16 cellular contexts compared by ENCODE assay signal in the genomic region with DNA sequence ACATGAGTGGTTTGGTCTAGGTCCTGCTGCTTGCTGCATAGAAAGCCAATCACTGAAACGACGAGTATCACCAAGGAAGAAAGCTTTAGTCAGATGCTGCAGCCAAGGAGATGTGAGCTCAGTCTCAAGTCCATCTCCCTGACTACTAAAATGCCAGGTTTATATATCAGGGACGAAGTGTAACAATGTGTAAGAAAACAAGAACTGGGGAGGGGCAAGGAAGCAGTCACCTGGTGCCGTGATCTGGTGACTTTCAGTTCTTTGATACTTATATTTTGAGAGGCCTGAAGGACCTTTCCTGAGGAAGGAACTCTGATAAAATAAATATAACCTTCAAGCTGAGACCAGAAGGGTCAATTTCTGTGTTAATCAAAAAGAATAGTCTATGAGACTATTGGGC. TPM values are rescaled to one million over a fixed set of nuclear protein-coding genes. Genes with fewer than 3 reads are reported as not detected.
DNase-seq lines count a peak whose midpoint lies in the region; ATAC-seq and TF ChIP-seq lines count a peak whose summit lies in the region.
"Had no signal": no experiment of that assay in that cellular context is flagged by ENCODE, and none has a peak within 500 bp of the region (broad histone marks: within the 10 kb centered on the region; RNA-seq: fewer than 3 reads in every experiment).

No MANE protein-coding gene starts in this region.

- no peak for DNase-seq in natural killer cell
- no peak for DNase-seq in natural killer cell treated with Interleukin-12 subunit alpha and Interleukin-12 subunit beta and Interleukin-15 and Interleukin-18, amount 100 ng/mL, for 72 hours (ENCODE audit: low spot score)
- DNase-seq in PC-9 = no peak
- peak; percentile 9 for DNase-seq in hepatocyte (ENCODE audit: low spot score)
- no peak for DNase-seq in ureter (ENCODE audit: low spot score)
- DNase-seq in sigmoid colon = no peak
- no peak for DNase-seq in stimulated activated CD4-positive, alpha-beta T cell treated with anti-CD3 and anti-CD28 coated beads, Interleukin-2, amount 100 ng/mL, for 24 hours
- DNase-seq: activated CD4-positive, CD25-positive, alpha-beta regulatory T cell treated with anti-CD3 and anti-CD28 coated beads, Interleukin-2, amount 50 U/mL, for 72 hours; foreskin keratinocyte; hippocampal formation; NCI-H1436; Peyer's patch; posterior cingulate gyrus; stimulated activated CD4-positive, alpha-beta T cell treated with anti-CD3 and anti-CD28 coated beads, Interleukin-2, amount 100 ng/mL, for 48 hours; transverse colon had no signal

- no peaks in the 10 kb centered on the region for H3F3A ChIP-seq in PC-9 (ENCODE audit: insufficient read depth, low read depth)

- CTCF ChIA-PET in PC-9 (lab: Charles Lee) = no interaction called here

- POLR2A ChIA-PET in PC-9 (lab: Charles Lee; ENCODE audit: unreplicated experiment) = interaction anchor here (0.6 kb wide), 1 partner anchor 346 kb away, joined by 4 read pairs; no protein-coding TSS in a partner anchor

- H3K27ac ChIP-seq in PC-9 (no peak overlapping the region), hepatocyte (no peak overlapping the region), sigmoid colon (no peak overlapping the region)
- H3K27ac ChIP-seq: foreskin keratinocyte, Peyer's patch, transverse colon had no signal

- H3K4me3 ChIP-seq in PC-9 (no peak overlapping the region), hepatocyte (no peak overlapping the region), sigmoid colon (no peak overlapping the region)
- H3K4me3 ChIP-seq: Peyer's patch, transverse colon had no signal

- WGBS in hepatocyte (ENCODE audit: low lambda C conversion rate, missing lambda C conversion rate) = 59% methylated on average over 4 of the region's 4 CpGs
- WGBS in sigmoid colon, 2 donors = 22 to 76% methylated on average over 4 of the region's 4 CpGs

- TF ChIP-seq CTCF in natural killer cell (IDR thresholded peaks at IDR 0.05) = no peak
- no peak for TF ChIP-seq CTCF in PC-9 (conservative IDR thresholded peaks at IDR 0.05)
- no peak for TF ChIP-seq CTCF in hepatocyte (IDR thresholded peaks at IDR 0.05; ENCODE audit: poor library complexity)
- TF ChIP-seq CTCF in sigmoid colon (IDR thresholded peaks at IDR 0.05) = no peak

- H2AFZ ChIP-seq in PC-9 = 0 out of 2 replicates have a peak overlapping the region, but pooled peaks have one; percentile 27
- H2AFZ ChIP-seq in hepatocyte = no peak overlapping the region

- H3K4me1 Mint-ChIP-seq in natural killer cell = peaks cover 6 to 15% of the 10 kb centered on the region in 2 donors
- peaks cover 5 to 7% of the 10 kb centered on the region in 2 donors for H3K4me1 Mint-ChIP-seq in natural killer cell treated with Interleukin-12 subunit alpha and Interleukin-12 subunit beta and Interleukin-15 and Interleukin-18, amount 100 ng/mL, for 72 hours (ENCODE audit: low read depth in 2 of 2)

- no peaks in the 10 kb centered on the region for H3K36me3 Mint-ChIP-seq in natural killer cell
- no peaks in the 10 kb centered on the region for H3K36me3 Mint-ChIP-seq in natural killer cell treated with Interleukin-12 subunit alpha and Interleukin-12 subunit beta and Interleukin-15 and Interleukin-18, amount 100 ng/mL, for 72 hours

- intact Hi-C loops in natural killer cell (cut with micrococcal nuclease) (no loop called here), PC-9 (cut with micrococcal nuclease; ENCODE audit: unreplicated experiment) (no loop called here), sigmoid colon (cut with DNase I) (no loop called here)

- TF ChIP-seq POLR2A in sigmoid colon (IDR thresholded peaks at IDR 0.05) = no peak

- H3K4me1 ChIP-seq in PC-9 (replicated peaks; ENCODE audit: insufficient read depth) (no peaks in the 10 kb centered on the region), hepatocyte (ENCODE audit: insufficient read depth) (no peaks in the 10 kb centered on the region), sigmoid colon (no peaks in the 10 kb centered on the region)
- H3K4me1 ChIP-seq: foreskin keratinocyte, Peyer's patch, transverse colon had no signal

- no TSS peak for BruUV-seq in PC-9 (replicated peaks; lab: Mats Ljungman, UMichigan)

- no peak for TF ChIP-seq EP300 in sigmoid colon (IDR thresholded peaks at IDR 0.05)

- H4K20me1 ChIP-seq in PC-9 (ENCODE audit: insufficient read depth) (no peaks in the 10 kb centered on the region), hepatocyte (ENCODE audit: insufficient read depth, poor library complexity, severe bottlenecking) (no peaks in the 10 kb centered on the region)

- H3K4me3 Mint-ChIP-seq in natural killer cell = no peak overlapping the region
- no peak overlapping the region for H3K4me3 Mint-ChIP-seq in natural killer cell treated with Interleukin-12 subunit alpha and Interleukin-12 subunit beta and Interleukin-15 and Interleukin-18, amount 100 ng/mL, for 72 hours
- H3K4me3 Mint-ChIP-seq: stimulated activated naive CD8-positive, alpha-beta T cell treated with anti-CD3 and anti-CD28 coated beads, Interleukin-15, Interleukin-2, amounts not matched to agents 100 ng/mL and 50 ng/mL, for 24 hours had no signal

- H3K79me2 ChIP-seq in PC-9 (ENCODE audit: low read depth) = no peaks in the 10 kb centered on the region
- H3K79me2 ChIP-seq in hepatocyte = no peaks in the 10 kb centered on the region

- H3K9me2 ChIP-seq in PC-9 (ENCODE audit: insufficient read depth) (no peaks in the 10 kb centered on the region), hepatocyte (replicated peaks; ENCODE audit: insufficient read depth) (no peaks in the 10 kb centered on the region)

- H3K27me3 ChIP-seq in PC-9 (ENCODE audit: insufficient read depth, low read depth) (no peaks in the 10 kb centered on the region), hepatocyte (no peaks in the 10 kb centered on the region), sigmoid colon (no peaks in the 10 kb centered on the region)
- H3K27me3 ChIP-seq: foreskin keratinocyte, Peyer's patch, transverse colon had no signal

- no peaks in the 10 kb centered on the region for H3K36me3 ChIP-seq in PC-9 (ENCODE audit: low read depth)
- no peaks in the 10 kb centered on the region for H3K36me3 ChIP-seq in hepatocyte (replicated peaks; ENCODE audit: insufficient read depth, low read depth)
- no peaks in the 10 kb centered on the region for H3K36me3 ChIP-seq in sigmoid colon
- H3K36me3 ChIP-seq: Peyer's patch, transverse colon had no signal

- no peaks in the 10 kb centered on the region for H3K27me3 Mint-ChIP-seq in natural killer cell (ENCODE audit: low read depth in 2 of 2)
- H3K27me3 Mint-ChIP-seq in natural killer cell treated with Interleukin-12 subunit alpha and Interleukin-12 subunit beta and Interleukin-15 and Interleukin-18, amount 100 ng/mL, for 72 hours = no peaks in the 10 kb centered on the region
- H3K27me3 Mint-ChIP-seq: stimulated activated naive CD8-positive, alpha-beta T cell treated with anti-CD3 and anti-CD28 coated beads, Interleukin-15, Interleukin-2, amounts not matched to agents 100 ng/mL and 50 ng/mL, for 24 hours had no signal

- no peaks in the 10 kb centered on the region for H3K9me3 ChIP-seq in PC-9 (ENCODE audit: insufficient read depth, low read depth)
- H3K9me3 ChIP-seq in hepatocyte (ENCODE audit: low read depth) = no peaks in the 10 kb centered on the region
- H3K9me3 ChIP-seq in sigmoid colon = no peaks in the 10 kb centered on the region
- H3K9me3 ChIP-seq: Peyer's patch, transverse colon had no signal

- no peak for ATAC-seq in natural killer cell
- ATAC-seq in natural killer cell treated with Interleukin-12 subunit alpha and Interleukin-12 subunit beta and Interleukin-15 and Interleukin-18, amount 100 ng/mL, for 72 hours = no peak
- ATAC-seq: foreskin keratinocyte had no signal

- H3K4me2 ChIP-seq in PC-9 (no peak overlapping the region), hepatocyte (no peak overlapping the region)

- peak overlapping the region; percentile 15 to 42 for H3K27ac Mint-ChIP-seq in natural killer cell
- peak overlapping the region in 1 of 2 donors; percentile 6 for H3K27ac Mint-ChIP-seq in natural killer cell treated with Interleukin-12 subunit alpha and Interleukin-12 subunit beta and Interleukin-15 and Interleukin-18, amount 100 ng/mL, for 72 hours
- H3K27ac Mint-ChIP-seq: stimulated activated naive CD8-positive, alpha-beta T cell treated with anti-CD3 and anti-CD28 coated beads, Interleukin-15, Interleukin-2, amounts not matched to agents 100 ng/mL and 50 ng/mL, for 24 hours had no signal

- H3K9me3 Mint-ChIP-seq in natural killer cell = no peaks in the 10 kb centered on the region
- H3K9me3 Mint-ChIP-seq in natural killer cell treated with Interleukin-12 subunit alpha and Interleukin-12 subunit beta and Interleukin-15 and Interleukin-18, amount 100 ng/mL, for 72 hours = no peaks in the 10 kb centered on the region
- H3K9me3 Mint-ChIP-seq: stimulated activated naive CD8-positive, alpha-beta T cell treated with anti-CD3 and anti-CD28 coated beads, Interleukin-15, Interleukin-2, amounts not matched to agents 100 ng/mL and 50 ng/mL, for 24 hours had no signal

RNA-seq across cellular contexts. Expression of gene ABRAXAS1, which starts 19.6 kb away (rescaled TPM):
- total RNA-seq in natural killer cell (10 to 100 TPM; 10.7 to 14.0 (median 13.9) TPM), PC-9 (2021) (7.5 and 8.1 TPM in 2 replicates), hepatocyte (16.0 and 18.0 TPM in 2 replicates), ureter (12.7 TPM), sigmoid colon (10 to 100 TPM; 12.5 to 29.6 (median 21.7) TPM)
- 1 to 10 TPM; 5.6 to 8.5 TPM for total RNA-seq in natural killer cell treated with Interleukin-12 subunit alpha and Interleukin-12 subunit beta and Interleukin-15 and Interleukin-18, amount 100 ng/mL, for 72 hours
- polyA plus RNA-seq in hepatocyte (3.9 and 5.7 TPM in 2 replicates), sigmoid colon (10 to 100 TPM in 1 of 3 donors, 1 to 10 TPM in 2; 5.8 to 10.2 (median 7.9) TPM)

RNA-seq across cellular contexts. Expression of gene GPAT3, which starts 31.4 kb away (rescaled TPM):
- total RNA-seq in natural killer cell (10 to 100 TPM in 1 of 3 donors, 1 to 10 TPM in 1, under 1 TPM in 1; 0.54 to 11.3 (median 1.2) TPM), PC-9 (2021) (27.0 and 29.1 TPM in 2 replicates), hepatocyte (4.4 and 8.9 TPM in 2 replicates), ureter (3.3 TPM), sigmoid colon (10 to 100 TPM in 3 of 4 donors, 1 to 10 TPM in 1; 5.6 to 23.1 (median 17.3) TPM)
- total RNA-seq in natural killer cell treated with Interleukin-12 subunit alpha and Interleukin-12 subunit beta and Interleukin-15 and Interleukin-18, amount 100 ng/mL, for 72 hours = 1 to 10 TPM in 1 of 2 donors, under 1 TPM in 1; 0.93 to 2.1 TPM
- polyA plus RNA-seq in hepatocyte (3.2 and 3.3 TPM in 2 replicates), sigmoid colon (10 to 100 TPM in 1 of 3 donors, 1 to 10 TPM in 2; 4.6 to 13.0 (median 4.8) TPM)

RNA-seq across cellular contexts. Expression of gene MRPS18C, which starts 48.7 kb away (rescaled TPM):
- total RNA-seq in natural killer cell = 10 to 100 TPM; 14.4 to 26.0 (median 18.1) TPM
- 10 to 100 TPM; 44.4 to 44.7 TPM for total RNA-seq in natural killer cell treated with Interleukin-12 subunit alpha and Interleukin-12 subunit beta and Interleukin-15 and Interleukin-18, amount 100 ng/mL, for 72 hours
- 18.6 and 37.8 TPM in 2 replicates for total RNA-seq in PC-9 (2021)
- total RNA-seq in hepatocyte = 20.1 and 30.9 TPM in 2 replicates
- polyA plus RNA-seq in hepatocyte = 70.0 and 89.1 TPM in 2 replicates
- total RNA-seq in ureter = 42.8 TPM
- 10 to 100 TPM in 3 of 4 donors, 1 to 10 TPM in 1; 8.3 to 36.2 (median 17.4) TPM for total RNA-seq in sigmoid colon
- polyA plus RNA-seq in sigmoid colon = 10 to 100 TPM; 27.6 to 37.0 (median 34.6) TPM

RNA-seq across cellular contexts. Expression of gene HELQ, which starts 48.9 kb away (rescaled TPM):
- 10 to 100 TPM; 19.8 to 33.6 (median 29.9) TPM for total RNA-seq in natural killer cell
- total RNA-seq in natural killer cell treated with Interleukin-12 subunit alpha and Interleukin-12 subunit beta and Interleukin-15 and Interleukin-18, amount 100 ng/mL, for 72 hours = 10 to 100 TPM; 12.7 to 18.9 TPM
- 7.0 and 10.6 TPM in 2 replicates for total RNA-seq in PC-9 (2021)
- total RNA-seq in hepatocyte = 12.4 and 14.2 TPM in 2 replicates
- 8.0 and 15.4 TPM in 2 replicates for polyA plus RNA-seq in hepatocyte
- 15.9 TPM for total RNA-seq in ureter
- total RNA-seq in sigmoid colon = 10 to 100 TPM; 11.8 to 21.8 (median 18.9) TPM
- polyA plus RNA-seq in sigmoid colon = 1 to 10 TPM; 4.6 to 7.8 (median 7.5) TPM
